In the genomic region with DNA sequence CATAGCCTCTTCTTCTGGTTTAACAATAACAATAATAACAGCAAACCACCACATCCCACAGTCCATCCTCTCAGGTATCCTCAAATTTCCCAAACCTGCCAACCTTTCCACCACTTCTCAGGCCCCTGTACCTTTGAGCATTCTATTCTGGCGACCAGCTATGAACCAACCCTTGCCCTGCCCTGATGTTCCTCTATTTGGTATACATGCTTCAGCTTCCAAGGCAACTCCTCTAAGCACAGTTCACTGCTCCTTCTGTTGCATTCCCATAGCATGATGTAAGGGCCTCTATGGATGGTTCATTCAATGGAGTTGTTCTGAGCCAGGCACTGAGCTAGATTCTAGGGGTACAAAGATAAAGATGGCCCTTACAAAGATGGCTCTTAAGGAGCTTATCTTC, we compare ENCODE assay signal across 3 cellular contexts. TPM values are rescaled to one million over a fixed set of nuclear protein-coding genes. Genes with fewer than 3 reads are reported as not detected.
"Had no signal": no experiment of that assay in that cellular context is flagged by ENCODE, and none has a peak within 500 bp of the region (broad histone marks: within the 10 kb centered on the region; RNA-seq: fewer than 3 reads in every experiment).

No MANE protein-coding gene starts in this region.

RNA-seq across cellular contexts. Expression of gene NUDT4B, which starts 46.3 kb away (rescaled TPM):
- total RNA-seq: H1, H9 had no signal
- polyA plus RNA-seq: GM23338 had no signal
